ENCODE assay signal across 1 cellular context in the genomic region with DNA sequence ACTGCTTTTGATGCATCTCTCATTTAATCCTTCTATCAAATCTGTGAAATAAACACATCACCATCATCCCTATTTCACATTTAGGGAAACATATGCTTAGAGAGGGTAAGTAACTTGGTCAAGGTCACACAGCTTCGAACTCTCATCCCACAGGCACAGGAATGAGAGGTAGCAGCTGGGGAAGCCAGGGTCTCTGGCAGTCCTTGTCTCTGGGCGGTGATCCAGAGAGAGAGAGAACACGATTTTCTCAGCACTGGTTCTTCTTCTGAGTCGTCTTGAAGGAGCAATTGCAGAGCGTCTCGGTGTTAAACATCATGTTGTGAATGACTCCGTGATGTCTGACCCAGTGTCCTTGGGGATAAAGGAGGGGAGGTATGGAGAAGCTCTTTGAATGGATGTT. TPM values are rescaled to one million over a fixed set of nuclear protein-coding genes. Genes with fewer than 3 reads are reported as not detected.
"Had no signal": no experiment of that assay in that cellular context is flagged by ENCODE, and none has a peak within 500 bp of the region (broad histone marks: within the 10 kb centered on the region; RNA-seq: fewer than 3 reads in every experiment).

No MANE protein-coding gene starts in this region.

RNA-seq across cellular contexts. Expression of gene FAM90A1, which starts 36.8 kb away (rescaled TPM):
- total RNA-seq: G401 had no signal
